1 cellular context compared by ENCODE assay signal in genomic region chr20:21398505-21399057, GRCh38.
A peak's percentile ranks its signal among the peaks of the same experiment; 100 is the strongest.
TF ChIP-seq lines count a peak whose summit lies in the region.

No MANE protein-coding gene starts in this region.

TF ChIP-seq in GM23338, 12 proteins besides CTCF, POLR2A, EP300 and RAD21 (continued from another document):
- TF ChIP-seq REST (IDR thresholded peaks at IDR 0.05; ENCODE audit: unreplicated experiment) (no peak), POLR2AphosphoS5 (IDR thresholded peaks at IDR 0.05; ENCODE audit: low read depth) (no peak), ETS1 (IDR thresholded peaks at IDR 0.05) (no peak), EZH2 (IDR thresholded peaks at IDR 0.05; ENCODE audit: low read depth, unreplicated experiment) (peak; percentile 33), JUNB (IDR thresholded peaks at IDR 0.05; ENCODE audit: unreplicated experiment) (no peak), ZNF462 (CRISPR knock-in tag; IDR thresholded peaks at IDR 0.05) (no peak)
